In genomic region chr2:191434072-191434471, GRCh38 we compare ENCODE assay signal across 26 cellular contexts.
A peak's percentile ranks its signal among the peaks of the same experiment; 100 is the strongest.
DNase-seq lines count a peak whose midpoint lies in the region; ATAC-seq, FAIRE-seq and TF ChIP-seq lines count a peak whose summit lies in the region.
"Had no signal": no experiment of that assay in that cellular context is flagged by ENCODE, and none has a peak within 500 bp of the region (broad histone marks: within the 10 kb centered on the region; RNA-seq: fewer than 3 reads in every experiment).

No MANE protein-coding gene starts in this region.

- H3K4me3 Mint-ChIP-seq in stimulated activated memory B cell treated with anti-CD40 and anti-IgM and Interleukin-4, amounts not matched to agents 10 μg/mL and 1 μg/mL and 100 μg/mL, for 72 hours, result no peak overlapping the region
- H3K4me3 Mint-ChIP-seq: CD4-positive, alpha-beta memory T cell; T-cell had no signal

- CTCF ChIA-PET in K562 (lab: Yijun Ruan, JAX; ENCODE audit: low intra/inter-chr PET ratio), result no interaction called here

- TF ChIP-seq POLR2A in K562 (conservative IDR thresholded peaks at IDR 0.05) (no peak), ovary (IDR thresholded peaks at IDR 0.05) (no peak)

- TF ChIP-seq RAD21 in K562 (CRISPR knock-in tag; conservative IDR thresholded peaks at IDR 0.05 in 1 of 2, IDR thresholded peaks at IDR 0.05 in 1 of 2), result no peak

- no peak overlapping the region for H3K27ac Mint-ChIP-seq in stimulated activated memory B cell treated with anti-CD40 and anti-IgM and Interleukin-4, amounts not matched to agents 10 μg/mL and 1 μg/mL and 100 μg/mL, for 72 hours
- H3K27ac Mint-ChIP-seq: CD4-positive, alpha-beta memory T cell; T-cell had no signal

- H3K27me3 ChIP-seq in K562 (ENCODE audit: control insufficient read depth in 2 of 2, insufficient read depth in 2 of 2, low read length in 2 of 2) (no peaks in the 10 kb centered on the region; a peak in 1 of 5 replicates), ovary (no peaks in the 10 kb centered on the region)
- H3K27me3 ChIP-seq: BLaER1 treated with 17β-estradiol and CSF1 and Interleukin-3, amounts not matched to agents 10 nM and 100 nM had no signal

- no peaks in the 10 kb centered on the region for H3K4me1 ChIP-seq in K562 (replicated peaks in 1 of 2; ENCODE audit: control insufficient read depth in 2 of 2, insufficient read depth in 2 of 2, low read length in 2 of 2)
- H3K4me1 ChIP-seq in ovary (ENCODE audit: insufficient read depth), result no peaks in the 10 kb centered on the region

- no peaks in the 10 kb centered on the region for H3K9me1 ChIP-seq in K562 (ENCODE audit: control insufficient read depth, insufficient read depth, low read length)

- H3K9me3 Mint-ChIP-seq in stimulated activated memory B cell treated with anti-CD40 and anti-IgM and Interleukin-4, amounts not matched to agents 10 μg/mL and 1 μg/mL and 100 μg/mL, for 72 hours, result peaks cover 2% of the 10 kb centered on the region

- peaks cover 6% of the 10 kb centered on the region for H3K4me1 Mint-ChIP-seq in stimulated activated memory B cell treated with anti-CD40 and anti-IgM and Interleukin-4, amounts not matched to agents 10 μg/mL and 1 μg/mL and 100 μg/mL, for 72 hours
- H3K4me1 Mint-ChIP-seq: CD4-positive, alpha-beta memory T cell; T-cell had no signal

- H3K9me3 ChIP-seq in K562 (replicated peaks; ENCODE audit: control insufficient read depth, insufficient read depth, low read depth, low read length), result no peaks in the 10 kb centered on the region
- H3K9me3 ChIP-seq in ovary, result no peaks in the 10 kb centered on the region

- H3K27ac ChIP-seq in K562 (ENCODE audit: extremely low read depth, low read depth, low read length) (no peak overlapping the region), ovary (no peak overlapping the region), caudate nucleus (ENCODE audit: low read depth, low read length) (no peak overlapping the region)
- H3K27ac ChIP-seq: BLaER1 treated with 17β-estradiol and CSF1 and Interleukin-3, amounts not matched to agents 10 nM and 100 nM had no signal

- no TSS peak for BruUV-seq in K562 (replicated peaks; lab: Mats Ljungman, UMichigan)

- no peaks in the 10 kb centered on the region for H3K27me3 Mint-ChIP-seq in stimulated activated memory B cell treated with anti-CD40 and anti-IgM and Interleukin-4, amounts not matched to agents 10 μg/mL and 1 μg/mL and 100 μg/mL, for 72 hours

- no peaks in the 10 kb centered on the region for H3K36me3 ChIP-seq in K562 (ENCODE audit: control insufficient read depth, insufficient read depth, low read length)
- H3K36me3 ChIP-seq in ovary, result no peaks in the 10 kb centered on the region
- H3K36me3 ChIP-seq: BLaER1 treated with 17β-estradiol and CSF1 and Interleukin-3, amounts not matched to agents 10 nM and 100 nM had no signal

- intact Hi-C loops in K562 (cut with micrococcal nuclease) (no loop called here), ovary (cut with DNase I) (no loop called here)

- H2AFZ ChIP-seq in K562 (ENCODE audit: low read depth, low read length), result no peak overlapping the region

- TF ChIP-seq EP300 in K562 (IDR thresholded peaks at IDR 0.05; ENCODE audit: low read length) (no peak), ovary (IDR thresholded peaks at IDR 0.05) (no peak)

- in situ Hi-C loops in K562 (cut with MboI), result no loop called here

- H3K4me3 ChIP-seq in GM12865 (ENCODE audit: low read depth, low read length), result no peak overlapping the region
- no peak overlapping the region for H3K4me3 ChIP-seq in K562
- no peak overlapping the region for H3K4me3 ChIP-seq in ovary
- H3K4me3 ChIP-seq: BLaER1 treated with 17β-estradiol and CSF1 and Interleukin-3, amounts not matched to agents 10 nM and 100 nM had no signal

- DNase-seq in GM12865 (ENCODE audit: low read depth) (peak; percentile 3), NAMALWA (ENCODE audit: low spot score) (peak; percentile 2), K562 (ENCODE audit: extremely low read depth in 1 of 4, low spot score in 3 of 4) (no peak), left lobe of liver (ENCODE audit: low spot score) (no peak), ovary (no peak), NCI-H1092 treated with DMSO at 0.1 percent for 48 hours (lab: John Stamatoyannopoulos, UW) (no peak), caudate nucleus (lab: John Stamatoyannopoulos, UW) (no peak)
- DNase-seq: 8988T; CD4-positive, alpha-beta memory T cell; DMS153; GOT3; HCEC 1CT; MM.1S; NCI-H1105; NCI-H1694; NCI-H2081; NCI-H2171; NCI-H345; NCI-H524 treated with DMSO at 0.1 percent for 48 hours; PC-3; SIG-M5; T-cell had no signal

- H3K4me2 ChIP-seq in K562 (ENCODE audit: insufficient read depth, low read length), result no peak overlapping the region

- no peak for FAIRE-seq in K562 (lab: Jason Lieb, UNC)
- FAIRE-seq: GM18507 had no signal

- POLR2A ChIA-PET in K562 (lab: Yijun Ruan, JAX), result no interaction called here

- H3K36me3 Mint-ChIP-seq in stimulated activated memory B cell treated with anti-CD40 and anti-IgM and Interleukin-4, amounts not matched to agents 10 μg/mL and 1 μg/mL and 100 μg/mL, for 72 hours, result no peaks in the 10 kb centered on the region
- H3K36me3 Mint-ChIP-seq: CD4-positive, alpha-beta memory T cell; T-cell had no signal

- no peak for TF ChIP-seq CTCF in GM12865 (IDR thresholded peaks at IDR 0.05; ENCODE audit: insufficient read depth, low read depth, low read length, missing control alignments)
- no peak for TF ChIP-seq CTCF in K562 (IDR thresholded peaks at IDR 0.05 in 2 of 3, conservative IDR thresholded peaks at IDR 0.05 in 1 of 3; ENCODE audit: insufficient read depth in 2 of 3, low read depth in 1 of 3, low read length in 3 of 3)
- TF ChIP-seq CTCF in ovary (IDR thresholded peaks at IDR 0.05), result no peak

- ATAC-seq in K562 (no peak), left lobe of liver (peak; percentile 22)
- no peak for ATAC-seq in stimulated activated memory B cell treated with anti-CD40 and anti-IgM and Interleukin-4, amounts not matched to agents 10 μg/mL and 1 μg/mL and 100 μg/mL, for 72 hours
- ATAC-seq: PC-3, SK-N-SH treated with all-trans-retinoic acid at 6 μM for 48 hours, T-cell had no signal

- no peaks in the 10 kb centered on the region for H3K79me2 ChIP-seq in K562 (ENCODE audit: control insufficient read depth, insufficient read depth, low read length)

- no peaks in the 10 kb centered on the region for H4K20me1 ChIP-seq in K562 (replicated peaks; ENCODE audit: control insufficient read depth, insufficient read depth, low read length)
- H4K20me1 ChIP-seq: BLaER1 treated with 17β-estradiol and CSF1 and Interleukin-3, amounts not matched to agents 10 nM and 100 nM had no signal

- WGBS in K562 (ENCODE audit: insufficient coverage, low coverage, missing lambda C conversion rate), result 0% methylated on average over 3 of the region's 3 CpGs
- WGBS in ovary, 3 donors, result 75 to 88% (median 85%) methylated on average over 3 of the region's 3 CpGs

- H3K9ac ChIP-seq in K562 (ENCODE audit: insufficient read depth in 1 of 2, low read depth in 2 of 2, low read length in 2 of 2), result no peak overlapping the region
- H3K9ac ChIP-seq: BLaER1 treated with 17β-estradiol and CSF1 and Interleukin-3, amounts not matched to agents 10 nM and 100 nM had no signal

TF ChIP-seq in K562, 482 proteins besides CTCF, POLR2A, EP300 and RAD21 (continues in another document):
- TF ChIP-seq RAD51 (IDR thresholded peaks at IDR 0.05; ENCODE audit: borderline replicate concordance, low read depth), result no peak
- peak; percentile 16 for TF ChIP-seq NFYB (IDR thresholded peaks at IDR 0.05; ENCODE audit: extremely low read depth, insufficient read length)
- TF ChIP-seq PURB (CRISPR knock-in tag; IDR thresholded peaks at IDR 0.05; ENCODE audit: low read depth), result no peak
- no peak for TF ChIP-seq STAT6 (CRISPR knock-in tag; IDR thresholded peaks at IDR 0.05)
- 0 out of 2 replicates have a peak, but pooled peaks have one; percentile 50 for TF ChIP-seq PKNOX1 (IDR thresholded peaks at IDR 0.05)
- no peak for TF ChIP-seq RBM17 (IDR thresholded peaks at IDR 0.05; ENCODE audit: borderline replicate concordance, low read depth, low read length)
- TF ChIP-seq ZBTB9 (CRISPR knock-in tag; IDR thresholded peaks at IDR 0.05), result no peak

Comparison
In these comparisons a context has a peak if more than half of its experiments do, and no peak if none do; other contexts are left out.
1. DNase-seq: peak in GM12865 (single experiment) and NAMALWA (single experiment); none in K562 (0 of 4), left lobe of liver (single experiment), ovary (0 of 5), NCI-H1092 treated with DMSO at 0.1 percent for 48 hours (single experiment) and caudate nucleus (0 of 61).